In the genomic region with DNA sequence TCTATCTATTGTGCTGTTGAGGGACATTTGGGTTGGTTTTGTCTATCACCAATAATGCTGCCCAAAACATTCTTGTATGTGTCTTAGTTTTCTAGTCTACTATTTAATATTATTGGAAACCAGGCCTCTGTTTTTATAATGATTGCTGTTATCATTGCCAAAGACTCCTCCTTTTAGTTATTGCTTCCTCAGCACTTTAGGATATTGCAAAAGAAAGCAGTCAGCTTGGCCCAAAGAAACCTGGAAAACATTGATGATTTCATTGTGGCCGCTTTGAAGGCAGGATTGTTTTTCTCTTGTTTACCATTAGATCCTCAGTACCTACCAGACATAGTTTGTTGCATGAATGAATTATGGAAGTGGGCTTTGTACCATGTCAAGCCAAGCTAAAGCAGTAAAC, we compare ENCODE assay signal across 28 cellular contexts. TPM values are rescaled to one million over a fixed set of nuclear protein-coding genes. Genes with fewer than 3 reads are reported as not detected.
"Had no signal": no experiment of that assay in that cellular context is flagged by ENCODE, and none has a peak within 500 bp of the region (broad histone marks: within the 10 kb centered on the region; RNA-seq: fewer than 3 reads in every experiment).

No MANE protein-coding gene starts in this region.

- H3K27ac ChIP-seq: left lung, ovary, right atrium auricular region, skin epidermis, stomach, testis, thyroid gland, transverse colon, upper lobe of left lung, vagina had no signal

- DNase-seq: hippocampal formation; kidney glomerular epithelial cell; left cardiac atrium; left lung; mesendoderm; mucosa of descending colon; naive thymus-derived CD4-positive, alpha-beta T cell; ovary; stimulated activated CD4-positive, alpha-beta T cell treated with anti-CD3 and anti-CD28 coated beads, Interleukin-12 subunit alpha, Interleukin-12 subunit beta, amount 100 ng/mL, for 4 hours; stimulated activated CD4-positive, alpha-beta T cell treated with anti-CD3 and anti-CD28 coated beads, Interleukin-15, amount 100 ng/mL, for 24 hours; stimulated activated CD4-positive, alpha-beta T cell treated with anti-CD3 and anti-CD28 coated beads, Interleukin-2, amount 100 ng/mL, for 24 hours; stimulated activated CD4-positive, alpha-beta T cell treated with anti-CD3 and anti-CD28 coated beads, Interleukin-4, amount 100 ng/mL, for 1 hour; stimulated activated naive B cell treated with anti-CD40 and anti-IgM and Interleukin-4, amounts not matched to agents 10 μg/mL and 1 μg/mL and 100 μg/mL, for 72 hours; stimulated activated naive CD8-positive, alpha-beta T cell treated with anti-CD3 and anti-CD28 coated beads, Interleukin-15, Interleukin-2, amounts not matched to agents 100 U/mL and 50 U/mL, for 24 hours; stomach; testis; thyroid gland; transverse colon had no signal

- H3K36me3 ChIP-seq: left lung, ovary, right atrium auricular region, stomach, thyroid gland, transverse colon, upper lobe of left lung, vagina had no signal

- H3K9me3 ChIP-seq: left lung, mucosa of descending colon, ovary, right atrium auricular region, stomach, testis, thyroid gland, transverse colon, upper lobe of left lung, vagina had no signal

- FAIRE-seq: keratinocyte had no signal

- H3K27me3 ChIP-seq: left lung, ovary, right atrium auricular region, stomach, testis, thyroid gland, transverse colon, upper lobe of left lung, vagina had no signal

- ATAC-seq: left cardiac atrium; left lung; mucosa of descending colon; naive thymus-derived CD4-positive, alpha-beta T cell; natural killer cell treated with Interleukin-12 subunit alpha and Interleukin-12 subunit beta and Interleukin-15 and Interleukin-18, amount 100 ng/mL, for 72 hours; sciatic nerve; stimulated activated naive B cell treated with anti-CD40 and anti-IgM and Interleukin-4, amounts not matched to agents 10 μg/mL and 1 μg/mL and 100 μg/mL, for 72 hours; stimulated activated naive CD8-positive, alpha-beta T cell treated with anti-CD3 and anti-CD28 coated beads, Interleukin-15, Interleukin-2, amounts not matched to agents 100 U/mL and 50 U/mL, for 24 hours had no signal

- H3K4me1 ChIP-seq: vagina had no signal

- H3K4me3 ChIP-seq: left lung, lung, mucosa of descending colon, ovary, right atrium auricular region, skin epidermis, stomach, testis, thyroid gland, transverse colon, upper lobe of left lung, vagina had no signal

RNA-seq across cellular contexts. Expression of a gene that starts 20.6 kb away (rescaled TPM):
- total RNA-seq: natural killer cell treated with Interleukin-12 subunit alpha and Interleukin-12 subunit beta and Interleukin-15 and Interleukin-18, amount 100 ng/mL, for 72 hours had no signal
- polyA plus RNA-seq: naive thymus-derived CD4-positive, alpha-beta T cell; neural cell had no signal

RNA-seq across cellular contexts. Expression of a gene that starts 37.4 kb away (rescaled TPM):
- total RNA-seq: myocyte had no signal

RNA-seq across cellular contexts. Expression of a gene that starts 59.2 kb away (rescaled TPM):
- polyA plus RNA-seq: naive thymus-derived CD4-positive, alpha-beta T cell had no signal
